In genomic region chr6:132505158-132505557, GRCh38 we compare ENCODE assay signal across 25 cellular contexts. TPM values are rescaled to one million over a fixed set of nuclear protein-coding genes. Genes with fewer than 3 reads are reported as not detected.
DNase-seq lines count a peak whose midpoint lies in the region; ATAC-seq and TF ChIP-seq lines count a peak whose summit lies in the region.
"Had no signal": no experiment of that assay in that cellular context is flagged by ENCODE, and none has a peak within 500 bp of the region (broad histone marks: within the 10 kb centered on the region; RNA-seq: fewer than 3 reads in every experiment).

No MANE protein-coding gene starts in this region.

- peaks cover 76 to 93% (median 86%) of the 10 kb centered on the region in 3 donors for H3K4me1 Mint-ChIP-seq in naive B cell
- H3K4me1 Mint-ChIP-seq in HFFc6 (ENCODE audit: low read depth) = peaks cover 51% of the 10 kb centered on the region

- H3K36me3 Mint-ChIP-seq in naive B cell (peaks cover 44 to 63% of the 10 kb centered on the region in 2 donors), HFFc6 (ENCODE audit: low read depth) (peaks cover 27% of the 10 kb centered on the region)

- WGBS in mesenchymal stem cell = 100% methylated on average over 1 of the region's 1 CpG

- peak overlapping the region; percentile 52 for H3K27ac ChIP-seq in OCI-LY7 (ENCODE audit: low read depth, low read length, poor library complexity, severe bottlenecking)
- H3K27ac ChIP-seq in mesenchymal stem cell (ENCODE audit: low read length, poor library complexity, severe bottlenecking) = no peak overlapping the region
- H3K27ac ChIP-seq: gastrocnemius medialis, prostate gland had no signal

- no TSS peak for BruUV-seq in OCI-LY7 (replicated peaks; lab: Mats Ljungman, UMichigan)

- peaks cover 100% of the 10 kb centered on the region for H3K79me2 ChIP-seq in OCI-LY7 (ENCODE audit: insufficient read depth, low read depth, low read length)

- H3K4me1 ChIP-seq in OCI-LY7 (ENCODE audit: insufficient read depth, low read length, poor library complexity, severe bottlenecking) (peaks cover 90% of the 10 kb centered on the region), mesenchymal stem cell (ENCODE audit: control insufficient read depth, insufficient read depth, low read depth, low read length) (peaks cover 2% of the 10 kb centered on the region)
- H3K4me1 ChIP-seq: prostate gland had no signal

- H2BK12ac ChIP-seq in mesenchymal stem cell (ENCODE audit: low read length in 2 of 2) = no peak overlapping the region

- no peak for DNase-seq in OCI-LY7 (ENCODE audit: low spot score)
- DNase-seq in naive B cell = no peak
- DNase-seq in HFFc6 = no peak
- DNase-seq in NCI-H446 (lab: John Stamatoyannopoulos, UW) = no peak
- DNase-seq in cerebellum (ENCODE audit: low spot score) = no peak
- DNase-seq in mesenchymal stem cell = no peak
- DNase-seq: ACHN; activated CD4-positive, alpha-beta T cell treated with anti-CD3 and anti-CD28 coated beads for 48 hours; activated CD8-positive, alpha-beta memory T cell treated with anti-CD3 and anti-CD28 coated beads, Interleukin-2, amount 10 ng/mL, durations not matched to agents 7 days and 5 days; gastrocnemius medialis; KG1; kidney; NCI-H1048; NCI-H2029 treated with DMSO at 0.1 percent for 48 hours; stimulated activated CD4-positive, alpha-beta T cell treated with anti-CD3 and anti-CD28 coated beads, Interleukin-4, amount 100 ng/mL, for 24 hours had no signal

- H3K27me3 ChIP-seq in mesenchymal stem cell (ENCODE audit: control insufficient read depth in 1 of 2, insufficient read depth in 1 of 2, low read length in 2 of 2) = no peaks in the 10 kb centered on the region
- H3K27me3 ChIP-seq: gastrocnemius medialis had no signal

- H3K4ac ChIP-seq in mesenchymal stem cell (ENCODE audit: low read depth in 1 of 2, low read length in 2 of 2) = no peak overlapping the region

- peak; percentile 65 for ATAC-seq in GM18498 (IDR thresholded peaks at IDR 0.05; ENCODE audit: unreplicated experiment)
- peak; percentile 44 for ATAC-seq in GM21528 (IDR thresholded peaks at IDR 0.05; ENCODE audit: low FRiP score, unreplicated experiment)
- peak in 1 of 2 donors; percentile 23 for ATAC-seq in naive B cell (ENCODE audit: low read depth in 2 of 2)
- ATAC-seq: activated CD8-positive, alpha-beta memory T cell treated with anti-CD3 and anti-CD28 coated beads, Interleukin-2, amount 10 ng/mL, durations not matched to agents 7 days and 5 days; gastrocnemius medialis; natural killer cell treated with Interleukin-12 subunit alpha and Interleukin-12 subunit beta and Interleukin-15 and Interleukin-18, amount 100 ng/mL, for 72 hours had no signal

- H4K20me1 ChIP-seq in OCI-LY7 (ENCODE audit: insufficient read depth, low read length) = peaks cover 35% of the 10 kb centered on the region; the same call in 1 of the 2 replicates

- H3K4me3 Mint-ChIP-seq in naive B cell = peak overlapping the region; percentile 26 to 89 (median 76)
- no peak overlapping the region for H3K4me3 Mint-ChIP-seq in HFFc6
- H3K4me3 Mint-ChIP-seq: activated CD8-positive, alpha-beta memory T cell treated with anti-CD3 and anti-CD28 coated beads, Interleukin-2, amount 10 ng/mL, durations not matched to agents 7 days and 5 days; CD14-positive monocyte; natural killer cell treated with Interleukin-12 subunit alpha and Interleukin-12 subunit beta and Interleukin-15 and Interleukin-18, amount 100 ng/mL, for 72 hours had no signal

- H2BK120ac ChIP-seq in mesenchymal stem cell (ENCODE audit: low read depth, low read length) = no peak overlapping the region

- H3K9me3 ChIP-seq in OCI-LY7 (ENCODE audit: low read length) = no peaks in the 10 kb centered on the region
- no peaks in the 10 kb centered on the region for H3K9me3 ChIP-seq in mesenchymal stem cell (ENCODE audit: control insufficient read depth, low read length)
- H3K9me3 ChIP-seq: gastrocnemius medialis, prostate gland had no signal

- H2BK5ac ChIP-seq in mesenchymal stem cell (ENCODE audit: low read depth, low read length, poor library complexity, severe bottlenecking) = no peak overlapping the region

- H3K9me3 Mint-ChIP-seq in naive B cell (no peaks in the 10 kb centered on the region), HFFc6 (no peaks in the 10 kb centered on the region)
- H3K9me3 Mint-ChIP-seq: CD14-positive monocyte; natural killer cell treated with Interleukin-12 subunit alpha and Interleukin-12 subunit beta and Interleukin-15 and Interleukin-18, amount 100 ng/mL, for 72 hours had no signal

- no peak overlapping the region for H3K23ac ChIP-seq in mesenchymal stem cell (ENCODE audit: low read length in 2 of 2)

- H4K91ac ChIP-seq in mesenchymal stem cell (ENCODE audit: low read length) = no peak overlapping the region

- intact Hi-C loops in OCI-LY7 (cut with micrococcal nuclease; ENCODE audit: unreplicated experiment) = no loop called here

- peak overlapping the region in 5 of 6 donors; percentile 73 to 90 (median 81) for H3K27ac Mint-ChIP-seq in naive B cell
- no peak overlapping the region for H3K27ac Mint-ChIP-seq in HFFc6
- H3K27ac Mint-ChIP-seq: activated CD8-positive, alpha-beta memory T cell treated with anti-CD3 and anti-CD28 coated beads, Interleukin-2, amount 10 ng/mL, durations not matched to agents 7 days and 5 days; natural killer cell treated with Interleukin-12 subunit alpha and Interleukin-12 subunit beta and Interleukin-15 and Interleukin-18, amount 100 ng/mL, for 72 hours had no signal

- H3K4me3 ChIP-seq in OCI-LY7 (ENCODE audit: low read depth, low read length, poor library complexity, severe bottlenecking) (peak overlapping the region; percentile 14), mesenchymal stem cell (ENCODE audit: insufficient read depth in 1 of 2, low read depth in 1 of 2, low read length in 2 of 2) (no peak overlapping the region)
- H3K4me3 ChIP-seq: gastrocnemius medialis, lung, prostate gland had no signal

- no peak overlapping the region for H3K18ac ChIP-seq in mesenchymal stem cell (ENCODE audit: low read depth in 1 of 2, low read length in 2 of 2)

- H3K27me3 Mint-ChIP-seq in naive B cell = no peaks in the 10 kb centered on the region
- H3K27me3 Mint-ChIP-seq in HFFc6 (ENCODE audit: insufficient read depth) = peaks cover 2% of the 10 kb centered on the region; the same call in 1 of the 2 replicates
- H3K27me3 Mint-ChIP-seq: activated CD8-positive, alpha-beta memory T cell treated with anti-CD3 and anti-CD28 coated beads, Interleukin-2, amount 10 ng/mL, durations not matched to agents 7 days and 5 days; natural killer cell treated with Interleukin-12 subunit alpha and Interleukin-12 subunit beta and Interleukin-15 and Interleukin-18, amount 100 ng/mL, for 72 hours had no signal

- peak overlapping the region; percentile 63 for H3K4me2 ChIP-seq in OCI-LY7 (ENCODE audit: low read length)
- no peak overlapping the region for H3K4me2 ChIP-seq in mesenchymal stem cell (ENCODE audit: low read length, poor library complexity, severe bottlenecking)

- H4K8ac ChIP-seq in mesenchymal stem cell (ENCODE audit: low read length) = no peak overlapping the region

- no peak for TF ChIP-seq CTCF in OCI-LY7 (conservative IDR thresholded peaks at IDR 0.05; ENCODE audit: low read length)
- TF ChIP-seq CTCF in HFFc6 (IDR thresholded peaks at IDR 0.05) = no peak

- POLR2A ChIA-PET in OCI-LY7 (lab: Charles Lee) = interaction anchor here (0.7 kb wide), 1 partner anchor 12 kb away, joined by 3 read pairs; no protein-coding TSS in a partner anchor

- peaks cover 98% of the 10 kb centered on the region for H3K36me3 ChIP-seq in OCI-LY7 (ENCODE audit: insufficient read depth, low read length)
- H3K36me3 ChIP-seq in mesenchymal stem cell (ENCODE audit: control insufficient read depth in 1 of 2, insufficient read depth in 2 of 2, low read depth in 1 of 2, low read length in 2 of 2) = peaks cover 18 to 50% of the 10 kb centered on the region in 2 experiments
- H3K36me3 ChIP-seq: prostate gland had no signal

- H2AK5ac ChIP-seq in mesenchymal stem cell (ENCODE audit: low read length, severe bottlenecking) = no peak overlapping the region

- no peak overlapping the region for H3K14ac ChIP-seq in mesenchymal stem cell (ENCODE audit: low read length in 2 of 2)

- peaks cover 8% of the 10 kb centered on the region for H3K79me1 ChIP-seq in mesenchymal stem cell (replicated peaks; ENCODE audit: low read length, poor library complexity, severe bottlenecking)

- no peak overlapping the region for H2AFZ ChIP-seq in OCI-LY7 (ENCODE audit: low read length)
- H2AFZ ChIP-seq in mesenchymal stem cell (ENCODE audit: low read depth, low read length) = no peak overlapping the region

- no peak overlapping the region for H3K9ac ChIP-seq in mesenchymal stem cell (ENCODE audit: low read length)

- H2BK15ac ChIP-seq in mesenchymal stem cell (ENCODE audit: low read depth, poor library complexity, severe bottlenecking) = no peak overlapping the region

- H3K9me2 ChIP-seq in OCI-LY7 (ENCODE audit: insufficient read depth, low read length) = no peaks in the 10 kb centered on the region

- CTCF ChIA-PET in OCI-LY7 (lab: Charles Lee; ENCODE audit: unreplicated experiment) = no interaction called here

RNA-seq across cellular contexts. Expression of gene STX7, which starts 7.8 kb away (rescaled TPM):
- 66.5 and 88.8 TPM in 2 replicates for total RNA-seq in OCI-LY7 (2014; rRNA removed; shearing (Covaris generic))
- 164 and 178 TPM in 2 replicates for total RNA-seq in OCI-LY7 (2022)
- polyA plus RNA-seq in naive B cell (ENCODE audit: low read depth in 6 of 6) = 100 to 1,000 TPM; 141 to 257 (median 207) TPM
- total RNA-seq in HFFc6 (2021; fragmentation: NEBNext Ultra II Directional; extraction: Animal tissue kit (Norgen Biotek cat#: 25700)) = 10 to 100 TPM; 36.4 to 41.5 (median 39.3) TPM
- total RNA-seq in cerebellum = 54.6 TPM
- 32.9 TPM for polyA plus RNA-seq in mesenchymal stem cell (2013, experiment 1 of 2)
- 31.0 TPM for polyA plus RNA-seq in mesenchymal stem cell (2013, experiment 2 of 2)

RNA-seq across cellular contexts. Expression of gene TAAR9, which starts 32.9 kb away (rescaled TPM):
- not detected in 2 replicates for total RNA-seq in OCI-LY7 (2014; rRNA removed; shearing (Covaris generic))
- total RNA-seq in OCI-LY7 (2022) = not detected in 2 replicates
- not detected for polyA plus RNA-seq in naive B cell (ENCODE audit: low read depth in 6 of 6)
- total RNA-seq in HFFc6 (2021; fragmentation: NEBNext Ultra II Directional; extraction: Animal tissue kit (Norgen Biotek cat#: 25700)) = not detected
- not detected for total RNA-seq in cerebellum
- not detected for polyA plus RNA-seq in mesenchymal stem cell (2013, experiment 1 of 2)
- not detected for polyA plus RNA-seq in mesenchymal stem cell (2013, experiment 2 of 2)
- total RNA-seq: activated CD8-positive, alpha-beta memory T cell treated with anti-CD3 and anti-CD28 coated beads, Interleukin-2, amount 10 ng/mL, durations not matched to agents 7 days and 5 days; dermis microvascular lymphatic vessel endothelial cell; gastrocnemius medialis; kidney; lung; natural killer cell treated with Interleukin-12 subunit alpha and Interleukin-12 subunit beta and Interleukin-15 and Interleukin-18, amount 100 ng/mL, for 72 hours; NCI-H460; prostate gland; skeletal muscle tissue had no signal
- polyA plus RNA-seq: CD14-positive monocyte, esophagus, lung had no signal

RNA-seq across cellular contexts. Expression of gene TAAR8, which starts 47.3 kb away (rescaled TPM):
- total RNA-seq in OCI-LY7 (2014; rRNA removed; shearing (Covaris generic)) = not detected in 2 replicates
- total RNA-seq in OCI-LY7 (2022) (not detected in 2 replicates), cerebellum (not detected)
- polyA plus RNA-seq in naive B cell (ENCODE audit: low read depth in 6 of 6) = not detected
- total RNA-seq in HFFc6 (2021; fragmentation: NEBNext Ultra II Directional; extraction: Animal tissue kit (Norgen Biotek cat#: 25700)) = not detected
- polyA plus RNA-seq in mesenchymal stem cell (2013, experiment 1 of 2) = not detected
- not detected for polyA plus RNA-seq in mesenchymal stem cell (2013, experiment 2 of 2)
- total RNA-seq: activated CD8-positive, alpha-beta memory T cell treated with anti-CD3 and anti-CD28 coated beads, Interleukin-2, amount 10 ng/mL, durations not matched to agents 7 days and 5 days; dermis microvascular lymphatic vessel endothelial cell; gastrocnemius medialis; kidney; lung; natural killer cell treated with Interleukin-12 subunit alpha and Interleukin-12 subunit beta and Interleukin-15 and Interleukin-18, amount 100 ng/mL, for 72 hours; NCI-H460; prostate gland; skeletal muscle tissue had no signal
- polyA plus RNA-seq: CD14-positive monocyte, esophagus, lung had no signal
